ENCODE assay signal across 1 cellular context in genomic region chr20:33653218-33653899, GRCh38.
TF ChIP-seq lines count a peak whose summit lies in the region.

No MANE protein-coding gene starts in this region.

TF ChIP-seq in HepG2, 621 proteins besides CTCF, POLR2A, EP300 and RAD21 (continued from another document and continues in another):
- no peak for TF ChIP-seq SIN3A (IDR thresholded peaks at IDR 0.05; ENCODE audit: borderline replicate concordance, low read depth, low read length)
- 0 out of 2 replicates have a peak, but pooled peaks have one; percentile 18 for TF ChIP-seq ZNF792 (CRISPR knock-in tag; IDR thresholded peaks at IDR 0.05)
- 0 out of 2 replicates have a peak, but pooled peaks have one; percentile 52 for TF ChIP-seq ZNF224 (CRISPR knock-in tag; IDR thresholded peaks at IDR 0.05)
- no peak for TF ChIP-seq ZNF841 (CRISPR knock-in tag; IDR thresholded peaks at IDR 0.05; ENCODE audit: borderline replicate concordance)
- TF ChIP-seq SRSF9 (IDR thresholded peaks at IDR 0.05; ENCODE audit: borderline replicate concordance, insufficient read depth, low read depth, low read length, poor library complexity, severe bottlenecking): no peak
- TF ChIP-seq, protein P1, sequence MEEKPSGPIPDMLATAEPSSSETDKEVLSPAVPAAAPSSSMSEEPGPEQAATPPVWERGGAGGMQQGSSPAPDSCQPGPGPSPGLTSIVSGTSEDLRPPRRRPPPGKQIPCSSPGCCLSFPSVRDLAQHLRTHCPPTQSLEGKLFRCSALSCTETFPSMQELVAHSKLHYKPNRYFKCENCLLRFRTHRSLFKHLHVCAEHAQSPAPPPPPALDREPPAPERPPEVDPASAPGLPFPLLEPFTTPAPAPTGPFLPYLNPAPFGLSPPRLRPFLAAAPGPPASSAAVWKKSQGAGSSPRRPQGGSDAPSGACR (CRISPR knock-in tag; IDR thresholded peaks at IDR 0.05): peak; percentile 55
- TF ChIP-seq ZNF264 (CRISPR knock-in tag; IDR thresholded peaks at IDR 0.05): peak; percentile 16; the same call in 1 of the 2 replicates
- TF ChIP-seq STAG1 (CRISPR knock-in tag; IDR thresholded peaks at IDR 0.05): peak; percentile 99
- TF ChIP-seq ZNF879 (CRISPR knock-in tag; IDR thresholded peaks at IDR 0.05): 0 out of 2 replicates have a peak, but pooled peaks have one; percentile 36
- TF ChIP-seq, protein P2, sequence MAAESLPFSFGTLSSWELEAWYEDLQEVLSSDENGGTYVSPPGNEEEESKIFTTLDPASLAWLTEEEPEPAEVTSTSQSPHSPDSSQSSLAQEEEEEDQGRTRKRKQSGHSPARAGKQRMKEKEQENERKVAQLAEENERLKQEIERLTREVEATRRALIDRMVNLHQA (CRISPR knock-in tag; IDR thresholded peaks at IDR 0.05): no peak
- no peak for TF ChIP-seq TCF7 (IDR thresholded peaks at IDR 0.05; ENCODE audit: low read depth)
- TF ChIP-seq GABPB1 (CRISPR knock-in tag; IDR thresholded peaks at IDR 0.05): peak; percentile 30; the same call in 1 of the 2 replicates
- TF ChIP-seq MTERF4 (CRISPR knock-in tag; IDR thresholded peaks at IDR 0.05): no peak
- 0 out of 2 replicates have a peak, but pooled peaks have one; percentile 38 for TF ChIP-seq ZMAT3 (CRISPR knock-in tag; conservative IDR thresholded peaks at IDR 0.05)
- TF ChIP-seq POLR2AphosphoS2 (IDR thresholded peaks at IDR 0.05; ENCODE audit: low read depth, low read length): peak; percentile 69; the same call in 1 of the 2 replicates
- no peak for TF ChIP-seq RFX5 (IDR thresholded peaks at IDR 0.05; ENCODE audit: low read depth, low read length)
- no peak for TF ChIP-seq SMARCC2 (IDR thresholded peaks at IDR 0.05)
- 0 out of 2 replicates have a peak, but pooled peaks have one; percentile 6 for TF ChIP-seq ZNF431 (CRISPR knock-in tag; IDR thresholded peaks at IDR 0.05; ENCODE audit: borderline replicate concordance, low read depth)
- 0 out of 2 replicates have a peak, but pooled peaks have one; percentile 13 for TF ChIP-seq ZNF253 (CRISPR knock-in tag; IDR thresholded peaks at IDR 0.05; ENCODE audit: borderline replicate concordance)
- peak; percentile 62; the same call in 1 of the 2 replicates for TF ChIP-seq KLF15 (CRISPR knock-in tag; IDR thresholded peaks at IDR 0.05; ENCODE audit: borderline replicate concordance)
- TF ChIP-seq YY1 (IDR thresholded peaks at IDR 0.05; ENCODE audit: insufficient read depth, insufficient replicate concordance, low read depth, low read length): peak; percentile 47
- peak; percentile 90 for TF ChIP-seq AGO1 (IDR thresholded peaks at IDR 0.05; ENCODE audit: low read depth, low read length, poor library complexity, severe bottlenecking)
- TF ChIP-seq ZNF430 (CRISPR knock-in tag; IDR thresholded peaks at IDR 0.05): no peak
- TF ChIP-seq ESRRA (CRISPR knock-in tag; IDR thresholded peaks at IDR 0.05; ENCODE audit: low read depth): no peak
- TF ChIP-seq ARID4A (CRISPR knock-in tag; IDR thresholded peaks at IDR 0.05; ENCODE audit: borderline replicate concordance): peak; percentile 33; the same call in 1 of the 2 replicates
- 0 out of 2 replicates have a peak, but pooled peaks have one; percentile 44 for TF ChIP-seq HES4 (CRISPR knock-in tag; IDR thresholded peaks at IDR 0.05; ENCODE audit: borderline replicate concordance)
- peak; percentile 38; the same call in 1 of the 2 replicates for TF ChIP-seq HHEX (CRISPR knock-in tag; IDR thresholded peaks at IDR 0.05)
- TF ChIP-seq ZNF180 (CRISPR knock-in tag; IDR thresholded peaks at IDR 0.05; ENCODE audit: borderline replicate concordance, low read depth): no peak
- TF ChIP-seq ZNF746 (CRISPR knock-in tag; IDR thresholded peaks at IDR 0.05): 0 out of 2 replicates have a peak, but pooled peaks have one; percentile 10
- peak; percentile 60; the same call in 1 of the 2 replicates for TF ChIP-seq THAP11 (CRISPR knock-in tag; IDR thresholded peaks at IDR 0.05)
- TF ChIP-seq SOX5 (CRISPR knock-in tag; IDR thresholded peaks at IDR 0.05; ENCODE audit: borderline replicate concordance): peak; percentile 30; the same call in 1 of the 2 replicates
- TF ChIP-seq ZMYM4 (CRISPR knock-in tag; IDR thresholded peaks at IDR 0.05): peak; percentile 23; the same call in 1 of the 2 replicates
- TF ChIP-seq FOXO1 (CRISPR knock-in tag; IDR thresholded peaks at IDR 0.05): peak; percentile 0; the same call in 1 of the 2 replicates
- 0 out of 2 replicates have a peak, but pooled peaks have one; percentile 52 for TF ChIP-seq ZNF772 (CRISPR knock-in tag; IDR thresholded peaks at IDR 0.05)
- TF ChIP-seq ZNF318 (CRISPR knock-in tag; IDR thresholded peaks at IDR 0.05): no peak
- TF ChIP-seq ZNF687 (CRISPR knock-in tag; IDR thresholded peaks at IDR 0.05): peak; percentile 58
- TF ChIP-seq ZNF891 (CRISPR knock-in tag; IDR thresholded peaks at IDR 0.05): peak; percentile 76; the same call in 1 of the 2 replicates
- TF ChIP-seq BORCS8-MEF2B (CRISPR knock-in tag; IDR thresholded peaks at IDR 0.05): no peak
- TF ChIP-seq ZNF329 (CRISPR knock-in tag; IDR thresholded peaks at IDR 0.05; ENCODE audit: low read depth): peak; percentile 52; the same call in 1 of the 2 replicates
- TF ChIP-seq, protein P3, sequence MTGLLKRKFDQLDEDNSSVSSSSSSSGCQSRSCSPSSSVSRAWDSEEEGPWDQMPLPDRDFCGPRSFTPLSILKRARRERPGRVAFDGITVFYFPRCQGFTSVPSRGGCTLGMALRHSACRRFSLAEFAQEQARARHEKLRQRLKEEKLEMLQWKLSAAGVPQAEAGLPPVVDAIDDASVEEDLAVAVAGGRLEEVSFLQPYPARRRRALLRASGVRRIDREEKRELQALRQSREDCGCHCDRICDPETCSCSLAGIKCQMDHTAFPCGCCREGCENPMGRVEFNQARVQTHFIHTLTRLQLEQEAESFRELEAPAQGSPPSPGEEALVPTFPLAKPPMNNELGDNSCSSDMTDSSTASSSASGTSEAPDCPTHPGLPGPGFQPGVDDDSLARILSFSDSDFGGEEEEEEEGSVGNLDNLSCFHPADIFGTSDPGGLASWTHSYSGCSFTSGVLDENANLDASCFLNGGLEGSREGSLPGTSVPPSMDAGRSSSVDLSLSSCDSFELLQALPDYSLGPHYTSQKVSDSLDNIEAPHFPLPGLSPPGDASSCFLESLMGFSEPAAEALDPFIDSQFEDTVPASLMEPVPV (CRISPR knock-in tag; IDR thresholded peaks at IDR 0.05): no peak; the same call in 1 of the 2 replicates
- TF ChIP-seq PAX8 (CRISPR knock-in tag; IDR thresholded peaks at IDR 0.05; ENCODE audit: borderline replicate concordance): 0 out of 2 replicates have a peak, but pooled peaks have one; percentile 31
